In the genomic region with DNA sequence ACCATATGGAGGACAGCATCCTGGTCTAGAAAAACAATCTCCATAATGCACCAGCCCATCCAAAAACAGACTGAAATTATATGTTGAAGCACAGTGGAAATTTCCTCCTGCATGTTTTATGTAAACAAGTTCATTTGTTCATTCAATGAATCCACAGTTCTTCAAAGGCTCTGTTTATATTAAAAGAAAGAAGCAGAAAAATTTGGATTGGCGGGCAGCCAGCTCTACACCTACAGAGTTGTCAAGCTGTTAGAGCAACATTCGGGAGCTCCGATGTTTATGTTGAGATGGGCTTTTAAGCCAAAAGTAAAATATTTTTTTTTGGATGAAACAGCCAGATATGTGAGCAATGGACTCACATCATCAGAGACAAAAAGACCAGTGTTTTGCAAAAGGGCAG, we compare ENCODE assay signal across 19 cellular contexts.
DNase-seq lines count a peak whose midpoint lies in the region; ATAC-seq and TF ChIP-seq lines count a peak whose summit lies in the region.
"Had no signal": no experiment of that assay in that cellular context is flagged by ENCODE, and none has a peak within 500 bp of the region (broad histone marks: within the 10 kb centered on the region; RNA-seq: fewer than 3 reads in every experiment).

No MANE protein-coding gene starts in this region.

- WGBS in heart left ventricle, 4 donors = 77 to 85% (median 80%) methylated on average over 3 of the region's 3 CpGs

- intact Hi-C loops in heart left ventricle (cut with DNase I) = no loop called here

- H3K4me3 ChIP-seq in heart left ventricle = no peak overlapping the region
- H3K4me3 ChIP-seq: colonic mucosa, testis had no signal

- peak overlapping the region in 1 of 3 experiments; percentile 45 for H3K4me3 Mint-ChIP-seq in nephron
- H3K4me3 Mint-ChIP-seq: HFFc6; T-helper 1 cell treated with Interleukin-12 subunit alpha and Interleukin-12 subunit beta and Interleukin-4 antibody, amounts not matched to agents 30 μg/mL and 1 μg/mL, for 36 hours; WTC11 had no signal

- peak; percentile 48 for DNase-seq in DMS153 treated with DMSO at 0.1 percent for 48 hours (lab: John Stamatoyannopoulos, UW; ENCODE audit: unreplicated experiment)
- peak; percentile 17 for DNase-seq in NCI-H2227 (lab: John Stamatoyannopoulos, UW; ENCODE audit: unreplicated experiment)
- peak; percentile 89 for DNase-seq in brain pericyte (ENCODE audit: low read depth, low spot score)
- no peak for DNase-seq in COLO668 (lab: John Stamatoyannopoulos, UW; ENCODE audit: unreplicated experiment)
- no peak for DNase-seq in stimulated activated CD4-positive, alpha-beta T cell treated with anti-CD3 and anti-CD28 coated beads, Interleukin-4, amount 100 ng/mL, for 24 hours
- no peak for DNase-seq in heart left ventricle
- DNase-seq: activated effector memory CD4-positive, alpha-beta T cell treated with Interleukin-2 at 50 U/mL for 16 hours; AML-193; colonic mucosa; HFFc6; MV-4-11; NK-92 treated with Interleukin-12 subunit alpha and Interleukin-12 subunit beta, amount 100 ng/mL, for 24 hours; stimulated activated CD4-positive, alpha-beta T cell treated with anti-CD3 and anti-CD28 coated beads, Interleukin-4, amount 100 ng/mL, for 1 hour; testis had no signal

- peaks cover 0 to 7% (median 0%) of the 10 kb centered on the region in 12 donors for H3K9me3 ChIP-seq in heart left ventricle
- H3K9me3 ChIP-seq: colonic mucosa, testis had no signal

- H3K4me1 Mint-ChIP-seq in nephron = peaks cover 60% of the 10 kb centered on the region

- H3K9me3 Mint-ChIP-seq in nephron = peaks cover 3% of the 10 kb centered on the region
- H3K9me3 Mint-ChIP-seq: T-helper 1 cell treated with Interleukin-12 subunit alpha and Interleukin-12 subunit beta and Interleukin-4 antibody, amounts not matched to agents 30 μg/mL and 1 μg/mL, for 36 hours had no signal

- TF ChIP-seq POLR2A in heart left ventricle (IDR thresholded peaks at IDR 0.05) = no peak

- peak overlapping the region; percentile 80 to 93 (median 83) for H3K27ac Mint-ChIP-seq in nephron
- H3K27ac Mint-ChIP-seq: HFFc6; T-helper 1 cell treated with Interleukin-12 subunit alpha and Interleukin-12 subunit beta and Interleukin-4 antibody, amounts not matched to agents 30 μg/mL and 1 μg/mL, for 36 hours; WTC11 had no signal

- no peak for ATAC-seq in heart left ventricle
- ATAC-seq in GM18861 (IDR thresholded peaks at IDR 0.05; ENCODE audit: unreplicated experiment) = no peak
- ATAC-seq: Right ventricle myocardium inferior, WTC11 had no signal

- no peaks in the 10 kb centered on the region for H3K36me3 ChIP-seq in heart left ventricle
- H3K36me3 ChIP-seq: colonic mucosa had no signal

- H3K4me1 ChIP-seq in heart left ventricle = no peaks in the 10 kb centered on the region
- H3K4me1 ChIP-seq: colonic mucosa, testis had no signal

- no peaks in the 10 kb centered on the region for H3K27me3 ChIP-seq in heart left ventricle
- H3K27me3 ChIP-seq: colonic mucosa, testis had no signal

- TF ChIP-seq CTCF in nephron (IDR thresholded peaks at IDR 0.05; ENCODE audit: unreplicated experiment in 3 of 3) = no peak
- no peak for TF ChIP-seq CTCF in heart left ventricle (IDR thresholded peaks at IDR 0.05)

- H3K27me3 Mint-ChIP-seq in nephron (ENCODE audit: low read depth) = peaks cover 9% of the 10 kb centered on the region

- H3K27ac ChIP-seq in heart left ventricle = no peak overlapping the region
- H3K27ac ChIP-seq: colonic mucosa, testis had no signal

- H3K36me3 Mint-ChIP-seq in nephron (ENCODE audit: low read depth) = no peaks in the 10 kb centered on the region
- H3K36me3 Mint-ChIP-seq: WTC11 had no signal

Comparison
In these comparisons a context has a peak if more than half of its experiments do, and no peak if none do; other contexts are left out.
1. DNase-seq: peak in DMS153 treated with DMSO at 0.1 percent for 48 hours (single experiment), NCI-H2227 (single experiment) and brain pericyte (single experiment); none in COLO668 (single experiment), stimulated activated CD4-positive, alpha-beta T cell treated with anti-CD3 and anti-CD28 coated beads, Interleukin-4, amount 100 ng/mL, for 24 hours (single experiment) and heart left ventricle (0 of 5).